In the genomic region with DNA sequence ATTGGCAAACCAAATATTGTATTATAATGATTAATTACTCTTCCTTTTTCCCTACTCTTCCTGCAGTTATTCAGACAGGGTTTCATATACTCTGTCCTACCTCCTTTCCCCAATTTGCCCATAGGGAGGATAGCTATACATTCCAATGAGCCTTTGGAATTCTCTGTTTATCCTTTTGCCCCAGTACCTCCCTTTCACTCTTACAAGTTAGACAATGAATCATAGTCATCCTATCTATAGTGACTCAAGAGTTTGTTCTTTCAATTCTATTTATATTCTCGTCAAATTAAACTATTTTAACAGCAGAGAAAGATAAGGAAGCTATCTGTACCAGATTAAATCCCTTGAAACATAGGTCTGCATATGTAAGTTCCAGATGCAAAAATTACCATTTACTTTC, we compare ENCODE assay signal across 19 cellular contexts.
"Had no signal": no experiment of that assay in that cellular context is flagged by ENCODE, and none has a peak within 500 bp of the region (broad histone marks: within the 10 kb centered on the region; RNA-seq: fewer than 3 reads in every experiment).

No MANE protein-coding gene starts in this region.

- H3K9ac ChIP-seq: parathyroid adenoma had no signal

- H3K9me3 ChIP-seq: testis had no signal

- H3K27ac ChIP-seq: cardiac muscle cell, parathyroid adenoma, stomach, testis, upper lobe of left lung had no signal

- H3K79me2 ChIP-seq: parathyroid adenoma had no signal

- H3K36me3 ChIP-seq: cardiac muscle cell, stomach, upper lobe of left lung had no signal

- H3K4me1 ChIP-seq: parathyroid adenoma, stomach, testis, upper lobe of left lung had no signal

- H2AFZ ChIP-seq: parathyroid adenoma had no signal

- H3K27me3 ChIP-seq: cardiac muscle cell, stomach, testis, upper lobe of left lung had no signal

- DNase-seq: activated CD4-positive, CD25-positive, alpha-beta regulatory T cell treated with anti-CD3 and anti-CD28 coated beads, Interleukin-2, amount 50 U/mL, for 72 hours; activated naive CD4-positive, alpha-beta T cell; activated naive CD8-positive, alpha-beta T cell treated with anti-CD3 and anti-CD28 coated beads, Interleukin-2, amount 10 ng/mL, durations not matched to agents 7 days and 5 days; activated T-cell treated with anti-CD3 and anti-CD28 coated beads for 4 hours; aorta; foreskin fibroblast; head of caudate nucleus; immature natural killer cell; naive B cell; stimulated activated CD4-positive, alpha-beta T cell treated with anti-CD3 and anti-CD28 coated beads, Interleukin-12 subunit alpha, Interleukin-12 subunit beta, amount 100 ng/mL, for 4 hours; stimulated activated CD4-positive, alpha-beta T cell treated with anti-CD3 and anti-CD28 coated beads, Interleukin-2, amount 100 ng/mL, for 24 hours; stomach; T-helper 1 cell; T1000; testis; upper lobe of left lung had no signal

- H3K4me3 ChIP-seq: cardiac muscle cell, lung, stomach, testis, upper lobe of left lung had no signal
